ENCODE assay signal across 16 cellular contexts in genomic region chr15:67415186-67415585, GRCh38.
"Had no signal": no experiment of that assay in that cellular context is flagged by ENCODE, and none has a peak within 500 bp of the region (broad histone marks: within the 10 kb centered on the region; RNA-seq: fewer than 3 reads in every experiment).

No MANE protein-coding gene starts in this region.

- H3K4me3 Mint-ChIP-seq: stimulated activated naive B cell treated with anti-CD40 and anti-IgM and Interleukin-4, amounts not matched to agents 10 μg/mL and 1 μg/mL and 100 μg/mL, for 72 hours had no signal

- H3K9me3 Mint-ChIP-seq: stimulated activated naive B cell treated with anti-CD40 and anti-IgM and Interleukin-4, amounts not matched to agents 10 μg/mL and 1 μg/mL and 100 μg/mL, for 72 hours had no signal

- DNase-seq: activated CD4-positive, alpha-beta T cell treated with anti-CD3 and anti-CD28 coated beads, Interleukin-2, amount 50 U/mL, for 1 hour; activated CD8-positive, alpha-beta memory T cell treated with anti-CD3 and anti-CD28 coated beads, Interleukin-2, amount 50 U/mL, for 48 hours; activated effector memory CD4-positive, alpha-beta T cell treated with anti-CD3 and anti-CD28 coated beads, Interleukin-2, amount 50 U/mL, for 16 hours; activated naive CD4-positive, alpha-beta T cell treated with anti-CD3 and anti-CD28 coated beads, Interleukin-2, amount 50 U/mL, for 16 hours; activated T-cell treated with anti-CD3 and anti-CD28 coated beads, Interleukin-2, amount 50 U/mL, for 48 hours; dermis blood vessel endothelial cell; effector memory CD4-positive, alpha-beta T cell; left lung; midbrain; sigmoid colon; spleen; stimulated activated CD4-positive, alpha-beta T cell treated with anti-CD3 and anti-CD28 coated beads, Interleukin-4, amount 100 ng/mL, for 4 hours; stimulated activated naive B cell treated with anti-CD40 and anti-IgM and Interleukin-4, amounts not matched to agents 10 μg/mL and 1 μg/mL and 100 μg/mL, for 72 hours; T-helper 1 cell; T-helper 9 cell had no signal

- H3K4me1 Mint-ChIP-seq: stimulated activated naive B cell treated with anti-CD40 and anti-IgM and Interleukin-4, amounts not matched to agents 10 μg/mL and 1 μg/mL and 100 μg/mL, for 72 hours had no signal

- ATAC-seq: activated CD4-positive, CD25-positive, alpha-beta regulatory T cell treated with anti-CD3 and anti-CD28 coated beads, Interleukin-2, amount 50 U/mL, for 24 hours; left lung; stimulated activated naive B cell treated with anti-CD40 and anti-IgM and Interleukin-4, amounts not matched to agents 10 μg/mL and 1 μg/mL and 100 μg/mL, for 72 hours had no signal

- H3K27ac Mint-ChIP-seq: stimulated activated naive B cell treated with anti-CD40 and anti-IgM and Interleukin-4, amounts not matched to agents 10 μg/mL and 1 μg/mL and 100 μg/mL, for 72 hours had no signal
